Comparison of ENCODE assay signal across 8 cellular contexts in the genomic region with DNA sequence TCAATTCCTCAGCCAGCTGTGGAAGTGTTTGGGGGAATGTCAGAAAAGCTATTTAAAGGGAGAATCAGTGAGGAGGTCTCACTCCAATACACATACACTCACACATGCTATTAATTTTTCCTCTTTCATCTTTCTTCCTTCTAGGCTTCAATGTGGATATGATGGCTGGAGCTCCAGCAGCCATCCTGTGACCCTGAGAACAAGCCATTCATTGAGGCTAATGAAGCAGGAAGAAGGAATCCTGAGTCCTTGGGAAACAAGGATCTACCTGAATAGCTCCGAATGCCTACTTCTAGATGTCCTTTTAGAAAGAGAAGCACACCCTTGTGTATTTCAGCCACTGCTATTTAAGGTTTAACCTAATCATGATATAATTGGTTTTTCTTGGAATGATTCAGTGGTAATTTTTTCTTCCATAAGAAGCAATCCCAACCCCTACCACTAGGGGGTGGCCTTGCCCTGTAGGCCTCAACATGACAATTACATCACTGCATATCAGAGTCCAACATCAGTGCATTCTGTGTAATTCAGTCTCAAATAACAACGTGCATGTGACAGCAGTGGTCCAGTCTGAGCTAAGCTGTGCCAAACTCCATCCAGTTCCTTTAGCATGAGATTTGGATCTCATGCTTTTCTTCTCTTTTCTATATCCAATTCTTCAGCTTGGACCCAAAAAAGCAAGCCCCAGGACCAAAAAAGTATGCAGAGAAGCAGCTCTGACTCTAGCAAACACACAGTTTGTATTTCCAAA.
A peak's percentile ranks its signal among the peaks of the same experiment; 100 is the strongest.
DNase-seq lines count a peak whose midpoint lies in the region; ATAC-seq and TF ChIP-seq lines count a peak whose summit lies in the region.

No MANE protein-coding gene starts in this region.

- H3K79me2 ChIP-seq in Karpas-422 (ENCODE audit: low read length): no peaks in the 10 kb centered on the region

- H3K4me3 Mint-ChIP-seq in activated naive CD8-positive, alpha-beta T cell: peak overlapping the region; percentile 42

- peak; percentile 46 for ATAC-seq in GM21526 (IDR thresholded peaks at IDR 0.05; ENCODE audit: low FRiP score, unreplicated experiment)
- no peak for ATAC-seq in GM21786 (IDR thresholded peaks at IDR 0.05; ENCODE audit: unreplicated experiment)

- H3K36me3 ChIP-seq in Karpas-422 (ENCODE audit: insufficient read depth, low read length) (no peaks in the 10 kb centered on the region), cardiac muscle cell (no peaks in the 10 kb centered on the region)

- no peaks in the 10 kb centered on the region for H4K20me1 ChIP-seq in Karpas-422 (ENCODE audit: insufficient read depth, low read depth, low read length)

- no peaks in the 10 kb centered on the region for H3K36me3 Mint-ChIP-seq in activated naive CD8-positive, alpha-beta T cell

- peak; percentile 94 for TF ChIP-seq CTCF in cardiac muscle cell (IDR thresholded peaks at IDR 0.05; ENCODE audit: low read depth, low read length)
- TF ChIP-seq CTCF in retinal pigment epithelial cell (conservative IDR thresholded peaks at IDR 0.05; ENCODE audit: low read depth, low read length): peak; percentile 98

- no peak overlapping the region for H3K4me2 ChIP-seq in Karpas-422 (ENCODE audit: low read depth, low read length, poor library complexity, severe bottlenecking)

- DNase-seq in DMS153 (lab: John Stamatoyannopoulos, UW): peak; percentile 68
- DNase-seq in Karpas-422: peak; percentile 71
- DNase-seq in SKM-1 (lab: John Stamatoyannopoulos, UW; ENCODE audit: unreplicated experiment): peak; percentile 13
- DNase-seq in cardiac muscle cell (ENCODE audit: low read depth in 1 of 2, low spot score in 1 of 2): peak; percentile 52 to 81
- DNase-seq in retinal pigment epithelial cell (ENCODE audit: low read depth): peak; percentile 82

- H3K9me2 ChIP-seq in Karpas-422 (replicated peaks; ENCODE audit: insufficient read depth, low read length): no peaks in the 10 kb centered on the region

- no peaks in the 10 kb centered on the region for H3K9me3 ChIP-seq in Karpas-422 (ENCODE audit: low read length)
- no peaks in the 10 kb centered on the region for H3K9me3 ChIP-seq in cardiac muscle cell (ENCODE audit: low read depth)

- no peaks in the 10 kb centered on the region for H3K27me3 Mint-ChIP-seq in activated naive CD8-positive, alpha-beta T cell

- no peak overlapping the region for H2AFZ ChIP-seq in Karpas-422 (ENCODE audit: low read length)

- no peaks in the 10 kb centered on the region for H3K9me3 Mint-ChIP-seq in activated naive CD8-positive, alpha-beta T cell (ENCODE audit: low read depth)

- peaks cover 32% of the 10 kb centered on the region for H3K4me1 Mint-ChIP-seq in activated naive CD8-positive, alpha-beta T cell (ENCODE audit: low read depth)

- no peak overlapping the region for H3K27ac ChIP-seq in Karpas-422 (ENCODE audit: low read length)
- no peak overlapping the region for H3K27ac ChIP-seq in cardiac muscle cell

- no peak overlapping the region for H3K9ac ChIP-seq in Karpas-422 (ENCODE audit: low read length)

- peak overlapping the region; percentile 25 for H3K27ac Mint-ChIP-seq in activated naive CD8-positive, alpha-beta T cell

- no peaks in the 10 kb centered on the region for H3K4me1 ChIP-seq in Karpas-422 (ENCODE audit: low read length)
- H3K4me1 ChIP-seq in cardiac muscle cell (ENCODE audit: low read depth): peaks cover 6% of the 10 kb centered on the region

- H3K27me3 ChIP-seq in Karpas-422 (ENCODE audit: low read length) (no peaks in the 10 kb centered on the region), cardiac muscle cell (no peaks in the 10 kb centered on the region)

- H3K4me3 ChIP-seq in Karpas-422 (ENCODE audit: low read length) (no peak overlapping the region), cardiac muscle cell (no peak overlapping the region), retinal pigment epithelial cell (ENCODE audit: low read length) (no peak overlapping the region)

Comparison
In these comparisons a context has a peak if more than half of its experiments do, and no peak if none do; other contexts are left out.
1. DNase-seq: peak in every context shown above with its lines; median percentile 82 in retinal pigment epithelial cell; 71 in Karpas-422; 68 in DMS153; 66 in cardiac muscle cell; 13 in SKM-1.